In the genomic region with DNA sequence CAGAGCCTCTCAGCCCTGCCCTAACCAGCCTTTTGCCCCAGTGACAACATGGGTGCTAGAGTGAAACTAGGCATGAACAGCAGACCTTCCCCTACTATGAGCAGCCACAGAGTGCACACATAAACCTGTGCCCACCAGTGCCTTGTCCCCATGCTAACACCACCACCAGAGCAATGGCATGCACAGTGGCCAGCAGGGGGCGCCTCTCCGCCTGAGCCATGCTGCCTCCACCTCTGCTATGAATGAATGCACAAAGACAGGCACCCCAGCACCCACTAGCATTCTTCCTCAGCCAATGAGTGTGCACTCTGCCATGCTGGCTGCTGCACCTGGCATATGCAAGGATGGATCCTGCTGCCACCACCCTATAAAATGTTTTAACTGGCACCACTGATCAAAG, we compare ENCODE assay signal across 11 cellular contexts.
DNase-seq lines count a peak whose midpoint lies in the region; ATAC-seq and TF ChIP-seq lines count a peak whose summit lies in the region.
"Had no signal": no experiment of that assay in that cellular context is flagged by ENCODE, and none has a peak within 500 bp of the region (broad histone marks: within the 10 kb centered on the region; RNA-seq: fewer than 3 reads in every experiment).

No MANE protein-coding gene starts in this region.

- TF ChIP-seq CTCF in left ventricle myocardium inferior (IDR thresholded peaks at IDR 0.05; ENCODE audit: borderline replicate concordance) = peak; percentile 34
- TF ChIP-seq CTCF in right atrium auricular region (IDR thresholded peaks at IDR 0.05) = peak in 1 of 2 donors; percentile 41
- peak; percentile 27 for TF ChIP-seq CTCF in fibroblast of villous mesenchyme (IDR thresholded peaks at IDR 0.05; ENCODE audit: insufficient read depth, low read depth, low read length)

- H3K27ac ChIP-seq in left ventricle myocardium inferior (replicated peaks) (no peak overlapping the region), right atrium auricular region (no peak overlapping the region)
- H3K27ac ChIP-seq: right lobe of liver, tibial artery had no signal

- H3K4me1 ChIP-seq in left ventricle myocardium inferior (no peaks in the 10 kb centered on the region), right atrium auricular region (no peaks in the 10 kb centered on the region)
- H3K4me1 ChIP-seq: right lobe of liver, tibial artery had no signal

- H3K9me3 ChIP-seq in left ventricle myocardium inferior (replicated peaks) (peaks cover 16% of the 10 kb centered on the region), right atrium auricular region (peaks cover 0 to 19% of the 10 kb centered on the region in 2 donors)
- H3K9me3 ChIP-seq: right lobe of liver had no signal

- no peaks in the 10 kb centered on the region for H3K27me3 Mint-ChIP-seq in activated CD4-positive, alpha-beta T cell treated with anti-CD3 and anti-CD28 coated beads for 36 hours
- H3K27me3 Mint-ChIP-seq: IgD-negative memory B cell had no signal

- H3K27ac Mint-ChIP-seq in activated CD4-positive, alpha-beta T cell treated with anti-CD3 and anti-CD28 coated beads for 36 hours = no peak overlapping the region
- H3K27ac Mint-ChIP-seq: IgD-negative memory B cell had no signal

- intact Hi-C loops in left ventricle myocardium inferior (cut with micrococcal nuclease) = no loop called here
- intact Hi-C loops in activated CD4-positive, alpha-beta T cell treated with anti-CD3 and anti-CD28 coated beads for 36 hours (cut with DNase I, micrococcal nuclease) = no loop called here

- H3K36me3 ChIP-seq in left ventricle myocardium inferior = no peaks in the 10 kb centered on the region
- no peaks in the 10 kb centered on the region for H3K36me3 ChIP-seq in right atrium auricular region
- H3K36me3 ChIP-seq: right lobe of liver, tibial artery had no signal

- POLR2A ChIA-PET in activated CD4-positive, alpha-beta T cell treated with anti-CD3 and anti-CD28 coated beads for 36 hours (lab: Charles Lee) = no interaction called here

- no peak for DNase-seq in left ventricle myocardium inferior
- DNase-seq in right atrium auricular region (ENCODE audit: low spot score) = no peak
- peak; percentile 34 for DNase-seq in activated CD4-positive, alpha-beta T cell treated with anti-CD3 and anti-CD28 coated beads for 36 hours
- no peak for DNase-seq in fibroblast of villous mesenchyme (ENCODE audit: low read depth)
- no peak for DNase-seq in inferior parietal cortex (ENCODE audit: extremely low spot score)
- DNase-seq: tibial artery had no signal

- no peaks in the 10 kb centered on the region for H3K27me3 ChIP-seq in left ventricle myocardium inferior (ENCODE audit: low read depth)
- H3K27me3 ChIP-seq in right atrium auricular region = no peaks in the 10 kb centered on the region
- H3K27me3 ChIP-seq: right lobe of liver, tibial artery had no signal

- H3K4me1 Mint-ChIP-seq in activated CD4-positive, alpha-beta T cell treated with anti-CD3 and anti-CD28 coated beads for 36 hours = no peaks in the 10 kb centered on the region
- H3K4me1 Mint-ChIP-seq: IgD-negative memory B cell had no signal

- no peak overlapping the region for H3K4me3 Mint-ChIP-seq in activated CD4-positive, alpha-beta T cell treated with anti-CD3 and anti-CD28 coated beads for 36 hours
- H3K4me3 Mint-ChIP-seq: IgD-negative memory B cell had no signal

- ATAC-seq in activated CD4-positive, alpha-beta T cell treated with anti-CD3 and anti-CD28 coated beads for 36 hours = peak; percentile 33
- no peak for ATAC-seq in GM21723 (IDR thresholded peaks at IDR 0.05; ENCODE audit: unreplicated experiment)
- ATAC-seq in HG03378 (IDR thresholded peaks at IDR 0.05; ENCODE audit: unreplicated experiment) = no peak
- ATAC-seq in HG03139 (IDR thresholded peaks at IDR 0.05; ENCODE audit: unreplicated experiment) = no peak

- H3K4me3 ChIP-seq in left ventricle myocardium inferior (no peak overlapping the region), right atrium auricular region (no peak overlapping the region), fibroblast of villous mesenchyme (ENCODE audit: low read depth, low read length) (no peak overlapping the region)
- H3K4me3 ChIP-seq: right lobe of liver, tibial artery had no signal

- no peaks in the 10 kb centered on the region for H3K36me3 Mint-ChIP-seq in activated CD4-positive, alpha-beta T cell treated with anti-CD3 and anti-CD28 coated beads for 36 hours (ENCODE audit: low read depth)

- peaks cover 5% of the 10 kb centered on the region for H3K9me3 Mint-ChIP-seq in activated CD4-positive, alpha-beta T cell treated with anti-CD3 and anti-CD28 coated beads for 36 hours (ENCODE audit: low read depth)

- CTCF ChIA-PET in activated CD4-positive, alpha-beta T cell treated with anti-CD3 and anti-CD28 coated beads for 36 hours (lab: Charles Lee) = interaction anchor here (0.6 kb wide), 1 partner anchor 964 kb away, joined by 4 read pairs; no protein-coding TSS in a partner anchor
